27 cellular contexts compared by ENCODE assay signal in genomic region chr6:15008269-15008668, GRCh38.
"Had no signal": no experiment of that assay in that cellular context is flagged by ENCODE, and none has a peak within 500 bp of the region (broad histone marks: within the 10 kb centered on the region; RNA-seq: fewer than 3 reads in every experiment).

No MANE protein-coding gene starts in this region.

- H3K27me3 ChIP-seq: pancreas, tibial nerve, uterus had no signal

- H3K36me3 Mint-ChIP-seq: mesothelial cell of epicardium; naive B cell; natural killer cell; stimulated activated memory B cell treated with anti-CD40 and anti-IgM and Interleukin-4, amounts not matched to agents 10 μg/mL and 1 μg/mL and 100 μg/mL, for 72 hours; type B pancreatic cell had no signal

- FAIRE-seq: pancreas had no signal

- H3K27ac ChIP-seq: left ventricle myocardium inferior, pancreas, prostate gland, skin epidermis, tibial nerve, uterus had no signal

- H3K9me3 Mint-ChIP-seq: stimulated activated memory B cell treated with anti-CD40 and anti-IgM and Interleukin-4, amounts not matched to agents 10 μg/mL and 1 μg/mL and 100 μg/mL, for 72 hours; stimulated activated naive CD8-positive, alpha-beta T cell treated with anti-CD3 and anti-CD28 coated beads, Interleukin-15, amount 100 ng/mL, for 72 hours had no signal

- H3K27ac Mint-ChIP-seq: mesothelial cell of epicardium; natural killer cell; stimulated activated memory B cell treated with anti-CD40 and anti-IgM and Interleukin-4, amounts not matched to agents 10 μg/mL and 1 μg/mL and 100 μg/mL, for 72 hours; type B pancreatic cell had no signal

- ATAC-seq: natural killer cell; pancreas; right cardiac atrium; sciatic nerve; stimulated activated memory B cell treated with anti-CD40 and anti-IgM and Interleukin-4, amounts not matched to agents 10 μg/mL and 1 μg/mL and 100 μg/mL, for 72 hours; stimulated activated naive CD8-positive, alpha-beta T cell treated with anti-CD3 and anti-CD28 coated beads, Interleukin-15, amount 100 ng/mL, for 72 hours had no signal

- H3K36me3 ChIP-seq: left ventricle myocardium inferior, pancreas, prostate gland, tibial nerve, uterus had no signal

- H3K4me3 Mint-ChIP-seq: mesothelial cell of epicardium; natural killer cell; stimulated activated memory B cell treated with anti-CD40 and anti-IgM and Interleukin-4, amounts not matched to agents 10 μg/mL and 1 μg/mL and 100 μg/mL, for 72 hours; stimulated activated naive CD8-positive, alpha-beta T cell treated with anti-CD3 and anti-CD28 coated beads, Interleukin-15, amount 100 ng/mL, for 72 hours; type B pancreatic cell had no signal

- H3K4me1 Mint-ChIP-seq: mesothelial cell of epicardium; natural killer cell; stimulated activated naive CD8-positive, alpha-beta T cell treated with anti-CD3 and anti-CD28 coated beads, Interleukin-15, amount 100 ng/mL, for 72 hours had no signal

- H3K9me3 ChIP-seq: left ventricle myocardium inferior, pancreas, prostate gland, tibial nerve, uterus had no signal

- DNase-seq: hypothalamus; islet precursor cell; left ventricle myocardium inferior; mesendoderm; naive B cell; natural killer cell; nucleus accumbens; pancreas; posterior cingulate gyrus; retina; right cardiac atrium; stimulated activated CD4-positive, alpha-beta T cell treated with anti-CD3 and anti-CD28 coated beads, Interleukin-12 subunit alpha, Interleukin-12 subunit beta, amount 100 ng/mL, for 4 hours; stimulated activated CD4-positive, alpha-beta T cell treated with anti-CD3 and anti-CD28 coated beads, Interleukin-15, amount 100 ng/mL, for 24 hours; stimulated activated CD4-positive, alpha-beta T cell treated with anti-CD3 and anti-CD28 coated beads, Interleukin-2, amount 100 ng/mL, for 24 hours; stimulated activated CD4-positive, alpha-beta T cell treated with anti-CD3 and anti-CD28 coated beads, Interleukin-4, amount 100 ng/mL, for 24 hours; stimulated activated naive CD4-positive, alpha-beta T cell treated with Interleukin-2 at 50 U/mL for 16 hours; stimulated activated naive CD8-positive, alpha-beta T cell treated with anti-CD3 and anti-CD28 coated beads, Interleukin-15, amount 100 ng/mL, for 72 hours; substantia nigra; uterus had no signal

- H3K4me1 ChIP-seq: left ventricle myocardium inferior, pancreas, prostate gland, tibial nerve, uterus had no signal

- H3K4me3 ChIP-seq: left ventricle myocardium inferior, lung, pancreas, prostate gland, skin epidermis, tibial nerve, uterus had no signal

- H3K27me3 Mint-ChIP-seq: naive B cell; stimulated activated memory B cell treated with anti-CD40 and anti-IgM and Interleukin-4, amounts not matched to agents 10 μg/mL and 1 μg/mL and 100 μg/mL, for 72 hours; type B pancreatic cell had no signal
